In the genomic region with DNA sequence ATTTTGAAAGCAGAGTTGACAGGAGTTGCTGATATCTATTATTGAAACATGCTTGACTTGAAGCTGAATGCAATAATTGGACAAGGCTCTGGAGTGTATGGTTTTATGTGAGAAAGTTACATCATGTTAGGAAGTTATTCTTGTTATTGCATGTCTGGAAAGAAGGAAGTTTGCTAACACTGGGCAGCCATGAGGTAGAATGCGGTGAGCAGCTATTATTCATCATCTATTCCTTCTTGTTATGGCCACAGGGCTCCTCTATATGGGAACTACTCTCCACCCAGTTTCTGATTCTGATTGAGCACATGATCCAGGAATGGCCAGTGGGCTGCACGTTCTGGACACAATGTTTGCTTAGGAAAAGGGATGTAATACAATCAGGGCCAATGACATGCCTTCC, we compare ENCODE assay signal across 25 cellular contexts. TPM values are rescaled to one million over a fixed set of nuclear protein-coding genes. Genes with fewer than 3 reads are reported as not detected.
"Had no signal": no experiment of that assay in that cellular context is flagged by ENCODE, and none has a peak within 500 bp of the region (broad histone marks: within the 10 kb centered on the region; RNA-seq: fewer than 3 reads in every experiment).

No MANE protein-coding gene starts in this region.

- H3K27me3 ChIP-seq: gastroesophageal sphincter, heart left ventricle, ovary, upper lobe of left lung had no signal

- DNase-seq: activated B cell treated with CpG ODN at 0.5 μM for 24 hours; activated CD4-positive, alpha-beta memory T cell treated with anti-CD3 and anti-CD28 coated beads for 36 hours; activated CD4-positive, alpha-beta T cell treated with anti-CD3 and anti-CD28 coated beads for 48 hours; activated effector memory CD4-positive, alpha-beta T cell treated with Interleukin-2 at 50 U/mL for 16 hours; activated naive CD4-positive, alpha-beta T cell treated with anti-CD3 and anti-CD28 coated beads, Interleukin-2, amount 10 ng/mL, durations not matched to agents 7 days and 5 days; activated naive CD8-positive, alpha-beta T cell treated with anti-CD3 and anti-CD28 coated beads, Interleukin-2, amount 50 U/mL, for 24 hours; activated T-cell treated with anti-CD3 and anti-CD28 coated beads, Interleukin-2, amount 50 U/mL, for 72 hours; anterior cingulate cortex; central memory CD4-positive, alpha-beta T cell; dermis blood vessel endothelial cell; effector CD8-positive, alpha-beta T cell; heart left ventricle; left ventricle myocardium superior; midbrain; natural killer cell; ovary; stimulated activated CD4-positive, alpha-beta T cell treated with anti-CD3 and anti-CD28 coated beads, Interleukin-2, amount 100 ng/mL, for 48 hours; stimulated activated CD8-positive, alpha-beta memory T cell treated with anti-CD3 and anti-CD28 coated beads, Interleukin-4, amount 100 ng/mL, for 48 hours; stimulated activated naive CD4-positive, alpha-beta T cell; T1000; upper lobe of left lung had no signal

- H3K36me3 ChIP-seq: gastroesophageal sphincter, heart left ventricle, ovary, prostate gland, thoracic aorta, upper lobe of left lung had no signal

- H3K9me3 ChIP-seq: gastroesophageal sphincter, heart left ventricle, ovary, prostate gland, thoracic aorta, upper lobe of left lung had no signal

- H3K27ac ChIP-seq: gastroesophageal sphincter, heart left ventricle, ovary, prostate gland, thoracic aorta, upper lobe of left lung had no signal

- H3K4me1 ChIP-seq: gastroesophageal sphincter, heart left ventricle, prostate gland, upper lobe of left lung had no signal

- H3K4me3 ChIP-seq: gastroesophageal sphincter, heart left ventricle, ovary, prostate gland, thoracic aorta, upper lobe of left lung had no signal

RNA-seq across cellular contexts. Expression of a gene that starts 37.8 kb away (rescaled TPM):
- total RNA-seq: activated B cell treated with CpG ODN at 0.5 μM for 24 hours, esophagus mucosa had no signal
